ENCODE assay signal across 8 cellular contexts in genomic region chr12:30753761-30754382, GRCh38. TPM values are rescaled to one million over a fixed set of nuclear protein-coding genes. Genes with fewer than 3 reads are reported as not detected.
DNase-seq lines count a peak whose midpoint lies in the region; ATAC-seq and TF ChIP-seq lines count a peak whose summit lies in the region.

No MANE protein-coding gene starts in this region.

- peak overlapping the region; percentile 45 to 60 for H3K4me3 ChIP-seq in CD4-positive, alpha-beta memory T cell (ENCODE audit: low read length in 2 of 2)
- H3K4me3 ChIP-seq in WERI-Rb-1 (ENCODE audit: low read depth, low read length) = peak overlapping the region; percentile 72
- peak overlapping the region; percentile 88 for H3K4me3 ChIP-seq in retinal pigment epithelial cell (ENCODE audit: low read length)

- H3K27ac ChIP-seq in CD4-positive, alpha-beta memory T cell (ENCODE audit: low read depth, low read length) = peak overlapping the region; percentile 67
- peak overlapping the region; percentile 75 for H3K27ac ChIP-seq in WERI-Rb-1

- no peak for DNase-seq in CD4-positive, alpha-beta memory T cell
- peak; percentile 43 for DNase-seq in HS-27A (ENCODE audit: low read depth)
- no peak for DNase-seq in WERI-Rb-1
- DNase-seq in foreskin melanocyte = peak; percentile 27
- no peak for DNase-seq in retinal pigment epithelial cell (ENCODE audit: low read depth)
- DNase-seq in iPS-NIHi11 (ENCODE audit: low spot score) = no peak

- POLR2A ChIA-PET in CD4-positive, alpha-beta memory T cell (lab: Charles Lee; ENCODE audit: partially characterized antibody) = interaction anchor here (0.8 to 3.8 kb wide), 7 partner anchors 9 to 1925 kb away, joined by 3 to 43 read pairs (median 3); partner anchors contain the start of genes DNM1L and IPO8

- H3K4me1 Mint-ChIP-seq in CD4-positive, alpha-beta memory T cell = peaks cover 27 to 58% (median 44%) of the 10 kb centered on the region in 4 donors

- H3K9me3 ChIP-seq in CD4-positive, alpha-beta memory T cell (ENCODE audit: control insufficient read depth in 1 of 2, low read length in 2 of 2) = no peaks in the 10 kb centered on the region
- H3K9me3 ChIP-seq in WERI-Rb-1 (ENCODE audit: severe bottlenecking) = no peaks in the 10 kb centered on the region

- peak overlapping the region; percentile 89 to 95 (median 94) for H3K27ac Mint-ChIP-seq in CD4-positive, alpha-beta memory T cell

- H3K9me3 Mint-ChIP-seq in CD4-positive, alpha-beta memory T cell = no peaks in the 10 kb centered on the region

- H3K27me3 Mint-ChIP-seq in CD4-positive, alpha-beta memory T cell = no peaks in the 10 kb centered on the region

- CTCF ChIA-PET in CD4-positive, alpha-beta memory T cell (lab: Charles Lee; ENCODE audit: partially characterized antibody) = interaction anchor here (0.7 to 2.2 kb wide), 9 partner anchors 11 to 94 kb away, joined by 3 to 6 read pairs (median 3); partner anchors contain the start of gene IPO8

- intact Hi-C loops in CD4-positive, alpha-beta memory T cell (cut with micrococcal nuclease) = loop anchor here (1.0 to 10.0 kb wide), 4 partner anchors 59 to 1589 kb away; partner anchors contain the start of gene IPO8

- H3K36me3 Mint-ChIP-seq in CD4-positive, alpha-beta memory T cell = peaks cover 8 to 11% of the 10 kb centered on the region in 2 donors

- peak overlapping the region; percentile 94 to 98 (median 96) for H3K4me3 Mint-ChIP-seq in CD4-positive, alpha-beta memory T cell

- H3K4me1 ChIP-seq in CD4-positive, alpha-beta memory T cell (ENCODE audit: insufficient read depth, low read length) = peaks cover 20% of the 10 kb centered on the region

- H3K27me3 ChIP-seq in CD4-positive, alpha-beta memory T cell (ENCODE audit: insufficient read depth, low read length) = no peaks in the 10 kb centered on the region
- H3K27me3 ChIP-seq in WERI-Rb-1 (ENCODE audit: insufficient read depth, low read depth, severe bottlenecking) = no peaks in the 10 kb centered on the region

- H3K36me3 ChIP-seq in CD4-positive, alpha-beta memory T cell (ENCODE audit: insufficient read depth, low read length) = no peaks in the 10 kb centered on the region
- no peaks in the 10 kb centered on the region for H3K36me3 ChIP-seq in WERI-Rb-1

- ATAC-seq in HG02571 (IDR thresholded peaks at IDR 0.05; ENCODE audit: unreplicated experiment) (no peak), HG02973 (IDR thresholded peaks at IDR 0.05; ENCODE audit: unreplicated experiment) (no peak)

- TF ChIP-seq CTCF in WERI-Rb-1 (IDR thresholded peaks at IDR 0.05; ENCODE audit: low read depth, low read length) (no peak), retinal pigment epithelial cell (conservative IDR thresholded peaks at IDR 0.05; ENCODE audit: low read depth, low read length) (no peak)

RNA-seq across cellular contexts. Expression of gene CAPRIN2, which starts 0.9 kb away (rescaled TPM):
- total RNA-seq in CD4-positive, alpha-beta memory T cell = 10 to 100 TPM; 42.9 to 47.0 TPM
- polyA plus RNA-seq in CD4-positive, alpha-beta memory T cell = 1 to 10 TPM; 4.5 to 8.7 TPM

RNA-seq across cellular contexts. Expression of gene IPO8, which starts 58.2 kb away (rescaled TPM):
- total RNA-seq in CD4-positive, alpha-beta memory T cell = 10 to 100 TPM; 50.2 to 60.5 TPM
- polyA plus RNA-seq in CD4-positive, alpha-beta memory T cell = 10 to 100 TPM in 1 of 2 donors, 1 to 10 TPM in 1; 7.9 to 14.5 TPM

Comparison
In these comparisons a context has a peak if more than half of its experiments do, and no peak if none do; other contexts are left out.
1. DNase-seq: peak in HS-27A (single experiment) and foreskin melanocyte (single experiment); none in CD4-positive, alpha-beta memory T cell (0 of 5), WERI-Rb-1 (single experiment), retinal pigment epithelial cell (single experiment) and iPS-NIHi11 (single experiment).
2. Peak in every context shown above with its lines, with median percentiles within 50 percentile points of each other: H3K4me3 ChIP-seq.